Comparison of ENCODE assay signal across 8 cellular contexts in the genomic region with DNA sequence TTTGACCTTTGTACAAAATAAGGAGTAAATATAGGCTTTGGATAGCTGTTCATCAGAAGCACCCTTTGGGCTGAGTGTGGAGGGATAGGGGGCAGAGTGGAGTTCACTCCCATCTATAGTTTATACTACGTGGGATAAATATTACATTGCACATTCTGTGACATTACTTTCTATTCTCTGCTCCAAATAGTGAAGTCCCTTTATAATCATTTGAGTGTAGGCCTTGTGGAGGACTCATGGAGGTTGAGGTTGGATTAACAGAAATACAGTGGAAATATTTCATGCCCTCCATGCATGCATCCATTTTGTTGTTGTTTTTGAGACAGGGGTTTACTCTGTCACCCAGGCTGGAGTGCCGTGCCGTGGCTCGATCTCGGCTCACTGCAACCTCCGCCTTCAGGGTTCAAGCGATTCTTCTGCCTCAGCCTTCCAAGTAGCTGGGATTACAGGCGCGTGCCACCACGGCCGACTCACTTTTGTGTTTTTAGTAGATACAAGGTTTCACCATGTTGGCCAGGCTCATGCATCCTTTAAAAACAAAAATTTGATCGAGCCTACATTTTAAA. TPM values are rescaled to one million over a fixed set of nuclear protein-coding genes. Genes with fewer than 3 reads are reported as not detected.
DNase-seq lines count a peak whose midpoint lies in the region; ATAC-seq and TF ChIP-seq lines count a peak whose summit lies in the region.

No MANE protein-coding gene starts in this region.

- H3K9me3 ChIP-seq in iPS-18a (ENCODE audit: control insufficient read depth, low read depth, low read length) (no peaks in the 10 kb centered on the region), spleen (no peaks in the 10 kb centered on the region)

- no peaks in the 10 kb centered on the region for H3K27me3 Mint-ChIP-seq in activated naive CD8-positive, alpha-beta T cell treated with anti-CD3 and anti-CD28 coated beads, Interleukin-2, amount 50 U/mL, for 24 hours

- ATAC-seq in activated naive CD8-positive, alpha-beta T cell treated with anti-CD3 and anti-CD28 coated beads, Interleukin-2, amount 50 U/mL, for 24 hours = no peak
- ATAC-seq in HG02588 (IDR thresholded peaks at IDR 0.05; ENCODE audit: unreplicated experiment) = no peak
- ATAC-seq in HG02678 (IDR thresholded peaks at IDR 0.05; ENCODE audit: unreplicated experiment) = no peak

- no peaks in the 10 kb centered on the region for H3K36me3 Mint-ChIP-seq in activated naive CD8-positive, alpha-beta T cell treated with anti-CD3 and anti-CD28 coated beads, Interleukin-2, amount 50 U/mL, for 24 hours (ENCODE audit: low read depth)

- H3K4me3 Mint-ChIP-seq in activated naive CD8-positive, alpha-beta T cell treated with anti-CD3 and anti-CD28 coated beads, Interleukin-2, amount 50 U/mL, for 24 hours = peak overlapping the region; percentile 82

- H3K4me1 Mint-ChIP-seq in activated naive CD8-positive, alpha-beta T cell treated with anti-CD3 and anti-CD28 coated beads, Interleukin-2, amount 50 U/mL, for 24 hours = peaks cover 31% of the 10 kb centered on the region

- peak overlapping the region; percentile 77 for H3K27ac Mint-ChIP-seq in activated naive CD8-positive, alpha-beta T cell treated with anti-CD3 and anti-CD28 coated beads, Interleukin-2, amount 50 U/mL, for 24 hours

- H3K9ac ChIP-seq in iPS-18a (ENCODE audit: low read length) = peak overlapping the region; percentile 57

- TF ChIP-seq CTCF in BJ (IDR thresholded peaks at IDR 0.05; ENCODE audit: insufficient read depth, low read depth, low read length) = peak; percentile 37
- TF ChIP-seq CTCF in HL-60 (IDR thresholded peaks at IDR 0.05; ENCODE audit: insufficient read depth, low read length) = no peak
- TF ChIP-seq CTCF in spleen (IDR thresholded peaks at IDR 0.05 in 8 of 11, conservative IDR thresholded peaks at IDR 0.05 in 3 of 11) = peak in 1 of 11 experiments; percentile 15

- POLR2A ChIA-PET in BJ (lab: Charles Lee) = interaction anchor here (0.7 kb wide), 1 partner anchor 172 kb away, joined by 4 read pairs; no protein-coding TSS in a partner anchor

- TF ChIP-seq POLR2A in spleen (IDR thresholded peaks at IDR 0.05) = no peak

- no peaks in the 10 kb centered on the region for H3K27me3 ChIP-seq in BJ (ENCODE audit: control insufficient read depth, insufficient read depth, low read length)
- no peaks in the 10 kb centered on the region for H3K27me3 ChIP-seq in HL-60 (ENCODE audit: insufficient read depth, poor library complexity, severe bottlenecking)
- H3K27me3 ChIP-seq in iPS-18a (ENCODE audit: control insufficient read depth, insufficient read depth, low read length) = peaks cover 29% of the 10 kb centered on the region
- no peaks in the 10 kb centered on the region for H3K27me3 ChIP-seq in spleen (replicated peaks in 1 of 7)

- H3K4me1 ChIP-seq in iPS-18a (ENCODE audit: control insufficient read depth, low read depth, low read length) = no peaks in the 10 kb centered on the region
- peaks cover 14 to 80% (median 53%) of the 10 kb centered on the region in 6 donors for H3K4me1 ChIP-seq in spleen

- 81 to 93% (median 84%) methylated on average over 12 of the region's 12 CpGs for WGBS in spleen, 5 donors

- DNase-seq in BJ (ENCODE audit: low read depth) (no peak), HL-60 (ENCODE audit: low read depth in 1 of 2, low spot score in 1 of 2) (peak in 1 of 2 experiments; percentile 21), spleen (no peak), posterior vena cava (ENCODE audit: low spot score) (no peak)
- no peak for DNase-seq in activated naive CD8-positive, alpha-beta T cell treated with anti-CD3 and anti-CD28 coated beads, Interleukin-2, amount 50 U/mL, for 24 hours

- no peaks in the 10 kb centered on the region for H3K36me3 ChIP-seq in BJ (ENCODE audit: control insufficient read depth, insufficient read depth, low read length)
- H3K36me3 ChIP-seq in iPS-18a (ENCODE audit: control insufficient read depth, low read depth, low read length) = no peaks in the 10 kb centered on the region
- no peaks in the 10 kb centered on the region for H3K36me3 ChIP-seq in spleen

- intact Hi-C loops in spleen (cut with DNase I; ENCODE audit: low total_unique reads) (no loop called here), posterior vena cava (cut with DNase I) (no loop called here)

- no peaks in the 10 kb centered on the region for H3K9me3 Mint-ChIP-seq in activated naive CD8-positive, alpha-beta T cell treated with anti-CD3 and anti-CD28 coated beads, Interleukin-2, amount 50 U/mL, for 24 hours

- H3K4me3 ChIP-seq in BJ (ENCODE audit: low read depth, low read length) = peak overlapping the region; percentile 74
- H3K4me3 ChIP-seq in HL-60 (replicated peaks; ENCODE audit: insufficient read depth, low read length) = peak overlapping the region; percentile 85
- H3K4me3 ChIP-seq in iPS-18a (ENCODE audit: low read length) = peak overlapping the region; percentile 91
- H3K4me3 ChIP-seq in spleen = peak overlapping the region; percentile 65 to 90 (median 78)

- CTCF ChIA-PET in BJ (lab: Yijun Ruan, JAX) = interaction anchor here (0.7 kb wide), 1 partner anchor 1679 kb away, joined by 3 read pairs; no protein-coding TSS in a partner anchor

- H3K27ac ChIP-seq in HL-60 (replicated peaks) (peak overlapping the region; percentile 88), iPS-18a (ENCODE audit: low read length) (no peak overlapping the region), spleen (peak overlapping the region in 7 of 8 donors; percentile 89 to 97 (median 93))

RNA-seq across cellular contexts. Expression of a gene that starts 1.4 kb away (rescaled TPM):
- polyA plus RNA-seq in BJ (2011; rRNA removed) = 21.2 and 33.6 TPM in 2 replicates
- 8.2 and 10.5 TPM in 2 replicates for polyA minus RNA-seq in BJ (2011; rRNA and poly(A)+ RNA removed)
- 100 to 1,000 TPM in 2 of 7 donors, 10 to 100 TPM in 5; 42.4 to 115 (median 47.8) TPM for total RNA-seq in spleen
- 10 to 100 TPM; 26.8 to 34.3 (median 30.4) TPM for polyA plus RNA-seq in spleen
- 10 to 100 TPM; 45.6 to 49.1 TPM for total RNA-seq in posterior vena cava

RNA-seq across cellular contexts. Expression of a gene that starts 40.4 kb away (rescaled TPM):
- polyA plus RNA-seq in BJ (2011; rRNA removed) (0.10 TPM in 1 of 2 replicates, not detected in the other), spleen (under 1 TPM; 0.23 to 0.64 (median 0.48) TPM)
- not detected in 2 replicates for polyA minus RNA-seq in BJ (2011; rRNA and poly(A)+ RNA removed)
- total RNA-seq in spleen (1 to 10 TPM in 2 of 7 donors, under 1 TPM in 5; 0.23 to 3.5 (median 0.39) TPM), posterior vena cava (under 1 TPM in 1 of 2 donors, not detected in 1; 0.24 TPM)
